22 cellular contexts compared by ENCODE assay signal in the genomic region with DNA sequence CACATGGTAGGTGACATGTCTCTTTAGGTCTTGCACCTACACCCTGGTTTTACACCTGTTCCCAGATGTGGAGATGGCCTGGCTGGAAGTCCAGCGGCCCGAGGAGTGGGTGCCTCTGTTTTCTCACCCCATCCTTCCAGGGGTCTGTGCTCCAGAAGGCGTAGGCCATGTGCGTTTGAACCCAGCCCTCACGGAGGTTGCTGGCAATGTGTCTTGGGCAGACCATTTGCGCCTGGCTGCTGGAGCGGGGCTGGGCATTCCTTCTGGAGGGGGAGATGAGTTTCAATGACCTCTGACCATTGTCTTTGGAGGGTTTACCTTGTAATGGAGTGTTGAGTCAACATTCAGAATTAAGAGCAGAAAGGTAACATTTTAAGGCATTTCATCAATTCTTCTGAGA. TPM values are rescaled to one million over a fixed set of nuclear protein-coding genes. Genes with fewer than 3 reads are reported as not detected.
A peak's percentile ranks its signal among the peaks of the same experiment; 100 is the strongest.
DNase-seq lines count a peak whose midpoint lies in the region.
"Had no signal": no experiment of that assay in that cellular context is flagged by ENCODE, and none has a peak within 500 bp of the region (broad histone marks: within the 10 kb centered on the region; RNA-seq: fewer than 3 reads in every experiment).

No MANE protein-coding gene starts in this region.

- H3K79me2 ChIP-seq in Karpas-422 (ENCODE audit: low read length), result no peaks in the 10 kb centered on the region

- H3K4me1 ChIP-seq in Karpas-422 (ENCODE audit: low read length) (peaks cover 87% of the 10 kb centered on the region), neuronal stem cell (ENCODE audit: control insufficient read depth in 2 of 2, insufficient read depth in 1 of 2, low read depth in 1 of 2, low read length in 2 of 2) (peaks cover 0 to 5% of the 10 kb centered on the region in 2 donors)
- H3K4me1 ChIP-seq: BE2C had no signal

- no peak overlapping the region for H2BK120ac ChIP-seq in neuronal stem cell (ENCODE audit: low read depth, low read length)

- no peak overlapping the region for H3K4ac ChIP-seq in neuronal stem cell (ENCODE audit: low read length)

- H3K14ac ChIP-seq in neuronal stem cell (ENCODE audit: low read length), result no peak overlapping the region

- H3K9me3 ChIP-seq in Karpas-422 (ENCODE audit: low read length) (no peaks in the 10 kb centered on the region), neuronal stem cell (replicated peaks in 1 of 2; ENCODE audit: control insufficient read depth in 2 of 2, insufficient read depth in 1 of 2, low read depth in 1 of 2, low read length in 2 of 2) (peaks cover 0 to 2% of the 10 kb centered on the region in 2 donors)
- H3K9me3 ChIP-seq: BE2C had no signal

- H3K9me2 ChIP-seq in Karpas-422 (replicated peaks; ENCODE audit: insufficient read depth, low read length), result no peaks in the 10 kb centered on the region

- no peak overlapping the region for H2BK15ac ChIP-seq in neuronal stem cell (ENCODE audit: low read length)

- DNase-seq in Karpas-422 (no peak), left kidney (ENCODE audit: low read depth, low spot score) (peak; percentile 47), neuronal stem cell (ENCODE audit: low spot score) (no peak), GM03348 (ENCODE audit: low spot score) (no peak), NCI-H1105 (lab: John Stamatoyannopoulos, UW) (no peak), HUDEP-2 (lab: John Stamatoyannopoulos, UW; ENCODE audit: unreplicated experiment in 76 of 76) (no peak)
- no peak for DNase-seq in activated effector memory CD4-positive, alpha-beta T cell treated with Interleukin-2 at 50 U/mL for 16 hours
- DNase-seq: ACHN; BE2C; C1 segment of cervical spinal cord; CD4-positive, CD25-positive, alpha-beta regulatory T cell; CD8-positive, alpha-beta memory T cell; COR-L47; DMS 273 treated with DMSO at 0.1 percent for 48 hours; DMS53; DND-41; EL; GOT3; H7 had no signal

- no peaks in the 10 kb centered on the region for H4K20me1 ChIP-seq in Karpas-422 (ENCODE audit: insufficient read depth, low read depth, low read length)

- H3K27ac ChIP-seq in Karpas-422 (ENCODE audit: low read length) (peak overlapping the region; percentile 99), neuronal stem cell (replicated peaks; ENCODE audit: low read length) (no peak overlapping the region)

- H2AFZ ChIP-seq in Karpas-422 (ENCODE audit: low read length), result no peak overlapping the region
- no peak overlapping the region for H2AFZ ChIP-seq in neuronal stem cell (ENCODE audit: low read length)

- H3K4me3 ChIP-seq in Karpas-422 (ENCODE audit: low read length), result no peak overlapping the region
- no peak overlapping the region for H3K4me3 ChIP-seq in neuronal stem cell (ENCODE audit: low read length in 2 of 2)

- H3K4me2 ChIP-seq in Karpas-422 (ENCODE audit: low read depth, low read length, poor library complexity, severe bottlenecking) (peak overlapping the region; percentile 73), neuronal stem cell (ENCODE audit: insufficient read depth, low read length, poor library complexity, severe bottlenecking) (no peak overlapping the region)

- no peak overlapping the region for H3K18ac ChIP-seq in neuronal stem cell (ENCODE audit: low read length)

- H2AK5ac ChIP-seq in neuronal stem cell (ENCODE audit: low read depth, low read length), result peak overlapping the region; percentile 51

- H3K23ac ChIP-seq in neuronal stem cell (ENCODE audit: low read depth, low read length, poor library complexity), result no peak overlapping the region

- no peaks in the 10 kb centered on the region for H3K79me1 ChIP-seq in neuronal stem cell (ENCODE audit: low read depth, low read length)

- no peaks in the 10 kb centered on the region for H3K27me3 ChIP-seq in Karpas-422 (ENCODE audit: low read length)
- no peaks in the 10 kb centered on the region for H3K27me3 ChIP-seq in neuronal stem cell (ENCODE audit: control insufficient read depth in 3 of 3, insufficient read depth in 3 of 3, low read depth in 1 of 3, low read length in 3 of 3)
- H3K27me3 ChIP-seq: BE2C had no signal

- H4K8ac ChIP-seq in neuronal stem cell (ENCODE audit: low read depth, low read length), result no peak overlapping the region

- no peak overlapping the region for H2BK12ac ChIP-seq in neuronal stem cell (ENCODE audit: low read length)

- H3K36me3 ChIP-seq in Karpas-422 (ENCODE audit: insufficient read depth, low read length), result no peaks in the 10 kb centered on the region
- no peaks in the 10 kb centered on the region for H3K36me3 ChIP-seq in neuronal stem cell (replicated peaks in 1 of 2; ENCODE audit: control insufficient read depth in 2 of 2, insufficient read depth in 2 of 2, low read length in 2 of 2)
- H3K36me3 ChIP-seq: BE2C had no signal

- H3K9ac ChIP-seq in Karpas-422 (ENCODE audit: low read length) (peak overlapping the region; percentile 71), neuronal stem cell (ENCODE audit: low read depth, low read length, poor library complexity) (no peak overlapping the region)

- no peak overlapping the region for H4K91ac ChIP-seq in neuronal stem cell (ENCODE audit: low read depth, low read length, poor library complexity)

- WGBS in neuronal stem cell (ENCODE audit: extremely low coverage in 2 of 2, insufficient read length in 2 of 2, insufficient replicate concordance in 1 of 2), 2 donors, result no CpG with 5 or more reads among the region's 7 CpGs

- peak overlapping the region; percentile 54 for H2BK5ac ChIP-seq in neuronal stem cell (ENCODE audit: low read length)

RNA-seq across cellular contexts. Expression of a gene that starts 54.8 kb away (rescaled TPM):
- total RNA-seq in Karpas-422 (2014; rRNA removed; shearing (Covaris generic); ENCODE audit: low replicate concordance), result 7.0 and 11.6 TPM in 2 replicates
- 0.35 TPM for polyA plus RNA-seq in neuronal stem cell (2013, experiment 1 of 2)
- polyA plus RNA-seq in neuronal stem cell (2013, experiment 2 of 2), result 0.44 TPM
- total RNA-seq: A172; CD8-positive, alpha-beta memory T cell; G401; HT-29 had no signal
- polyA plus RNA-seq: CD8-positive, alpha-beta memory T cell had no signal
